In the genomic region with DNA sequence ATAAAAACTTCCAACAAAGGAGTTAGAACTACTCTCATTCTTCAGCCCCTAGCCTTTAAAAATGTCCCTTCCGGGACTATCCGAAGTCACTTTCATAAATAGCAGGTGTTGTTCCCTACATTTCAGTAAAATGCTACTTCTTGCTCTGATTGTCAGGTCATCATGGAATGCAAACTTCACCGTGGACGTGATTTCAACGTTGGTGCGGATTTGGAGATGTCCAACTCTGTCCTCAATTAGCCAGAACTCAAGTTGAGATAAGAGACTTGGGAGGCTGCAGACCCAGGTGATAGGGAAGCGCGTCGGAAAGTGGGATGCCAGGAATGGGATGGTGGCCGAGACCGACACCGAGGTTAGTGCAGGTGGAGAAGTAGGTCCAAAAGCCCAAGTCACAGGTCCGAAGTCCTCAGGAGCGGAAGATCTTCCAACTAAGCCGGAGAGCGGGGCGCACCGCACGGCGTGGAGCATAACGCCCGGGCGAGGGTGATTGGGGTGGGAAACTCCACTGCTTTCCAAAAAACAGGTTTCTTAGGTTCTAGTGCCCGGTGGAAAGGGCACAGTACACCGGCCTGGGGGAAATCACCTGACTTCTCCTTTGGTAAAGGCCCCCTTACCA, we compare ENCODE assay signal across 1 cellular context.
TF ChIP-seq lines count a peak whose summit lies in the region.

No MANE protein-coding gene starts in this region.

TF ChIP-seq in HepG2, 621 proteins besides CTCF, POLR2A, EP300 and RAD21:
- TF ChIP-seq ASH2L (IDR thresholded peaks at IDR 0.05; ENCODE audit: insufficient read length, low read depth, low read length) (no peak), PRMT3 (CRISPR knock-in tag; IDR thresholded peaks at IDR 0.05; ENCODE audit: borderline replicate concordance, low read depth) (no peak), CAMTA2 (CRISPR knock-in tag; IDR thresholded peaks at IDR 0.05; ENCODE audit: borderline replicate concordance) (no peak), KLF11 (CRISPR knock-in tag; IDR thresholded peaks at IDR 0.05) (no peak), NFE2L2 (IDR thresholded peaks at IDR 0.05; ENCODE audit: low read length) (no peak), ZEB1 (IDR thresholded peaks at IDR 0.05; ENCODE audit: insufficient replicate concordance, low read depth) (no peak), MIER2 (CRISPR knock-in tag; IDR thresholded peaks at IDR 0.05) (no peak), MAFG (CRISPR knock-in tag; IDR thresholded peaks at IDR 0.05) (no peak)
- TF ChIP-seq, protein P1, sequence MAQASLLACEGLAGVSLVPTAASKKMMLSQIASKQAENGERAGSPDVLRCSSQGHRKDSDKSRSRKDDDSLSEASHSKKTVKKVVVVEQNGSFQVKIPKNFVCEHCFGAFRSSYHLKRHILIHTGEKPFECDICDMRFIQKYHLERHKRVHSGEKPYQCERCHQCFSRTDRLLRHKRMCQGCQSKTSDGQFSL (CRISPR knock-in tag; IDR thresholded peaks at IDR 0.05): no peak
